Comparison of ENCODE assay signal across 1 cellular context in the genomic region with DNA sequence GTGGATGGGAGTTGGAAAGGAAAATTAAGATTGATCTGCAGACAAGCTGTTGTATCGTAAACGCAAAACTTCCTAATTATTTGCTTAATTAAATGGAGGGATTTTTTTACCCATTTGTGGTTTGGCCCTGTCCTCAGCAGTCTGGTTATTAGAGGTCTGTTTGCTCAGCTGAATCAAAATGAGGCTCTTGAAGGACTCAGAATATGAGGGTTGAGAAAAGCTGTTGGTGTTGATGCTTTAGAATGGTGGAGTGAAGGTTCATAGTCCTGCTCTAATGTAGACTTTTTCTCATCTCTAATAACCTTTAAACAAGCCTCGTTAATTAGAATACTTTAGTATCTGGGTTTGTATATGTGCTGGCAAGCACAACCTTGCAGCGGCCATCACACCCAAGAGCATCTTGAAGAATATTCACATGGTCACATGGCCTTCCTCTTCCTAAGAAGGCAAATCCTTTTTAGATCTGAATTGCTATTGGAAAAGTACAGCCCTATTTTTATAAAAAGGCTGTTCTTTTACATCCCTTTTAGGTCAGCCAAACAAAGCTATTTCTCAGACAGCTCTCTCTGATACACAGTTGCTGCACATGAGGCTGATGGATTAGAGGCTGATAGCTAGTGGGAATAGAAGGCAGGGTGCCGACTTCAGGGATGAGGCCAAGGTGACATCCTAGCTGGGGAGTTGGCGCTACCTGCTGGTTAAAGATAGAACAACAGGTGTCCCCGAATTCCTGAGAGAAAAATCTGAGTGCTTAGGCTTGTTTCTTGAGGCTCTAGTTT.
TF ChIP-seq lines count a peak whose summit lies in the region.

No MANE protein-coding gene starts in this region.

TF ChIP-seq in K562, 482 proteins besides CTCF, POLR2A, EP300 and RAD21 (continued from another document):
- TF ChIP-seq, protein P1, sequence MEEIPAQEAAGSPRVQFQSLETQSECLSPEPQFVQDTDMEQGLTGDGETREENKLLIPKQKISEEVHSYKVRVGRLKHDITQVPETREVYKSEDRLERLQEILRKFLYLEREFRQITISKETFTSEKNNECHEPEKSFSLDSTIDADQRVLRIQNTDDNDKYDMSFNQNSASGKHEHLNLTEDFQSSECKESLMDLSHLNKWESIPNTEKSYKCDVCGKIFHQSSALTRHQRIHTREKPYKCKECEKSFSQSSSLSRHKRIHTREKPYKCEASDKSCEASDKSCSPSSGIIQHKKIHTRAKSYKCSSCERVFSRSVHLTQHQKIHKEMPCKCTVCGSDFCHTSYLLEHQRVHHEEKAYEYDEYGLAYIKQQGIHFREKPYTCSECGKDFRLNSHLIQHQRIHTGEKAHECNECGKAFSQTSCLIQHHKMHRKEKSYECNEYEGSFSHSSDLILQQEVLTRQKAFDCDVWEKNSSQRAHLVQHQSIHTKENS (CRISPR knock-in tag; IDR thresholded peaks at IDR 0.05): no peak
- TF ChIP-seq NONO (IDR thresholded peaks at IDR 0.05; ENCODE audit: low read depth in 2 of 2, low read length in 1 of 2) (no peak), POLR2H (tag; IDR thresholded peaks at IDR 0.05; ENCODE audit: low read depth) (no peak), ZNF507 (tag; conservative IDR thresholded peaks at IDR 0.05) (no peak), NR2F6 (CRISPR knock-in tag; IDR thresholded peaks at IDR 0.05) (no peak), ZKSCAN3 (CRISPR knock-in tag; IDR thresholded peaks at IDR 0.05) (no peak), ZNF75A (CRISPR knock-in tag; IDR thresholded peaks at IDR 0.05) (no peak), RUNX1 (IDR thresholded peaks at IDR 0.05; ENCODE audit: low read depth) (0 out of 2 replicates have a peak, but pooled peaks have one; percentile 33), NR1H2 (CRISPR knock-in tag; IDR thresholded peaks at IDR 0.05) (no peak), EWSR1 (IDR thresholded peaks at IDR 0.05; ENCODE audit: borderline replicate concordance, low read depth, partially characterized antibody) (no peak)
- TF ChIP-seq, protein P2, sequence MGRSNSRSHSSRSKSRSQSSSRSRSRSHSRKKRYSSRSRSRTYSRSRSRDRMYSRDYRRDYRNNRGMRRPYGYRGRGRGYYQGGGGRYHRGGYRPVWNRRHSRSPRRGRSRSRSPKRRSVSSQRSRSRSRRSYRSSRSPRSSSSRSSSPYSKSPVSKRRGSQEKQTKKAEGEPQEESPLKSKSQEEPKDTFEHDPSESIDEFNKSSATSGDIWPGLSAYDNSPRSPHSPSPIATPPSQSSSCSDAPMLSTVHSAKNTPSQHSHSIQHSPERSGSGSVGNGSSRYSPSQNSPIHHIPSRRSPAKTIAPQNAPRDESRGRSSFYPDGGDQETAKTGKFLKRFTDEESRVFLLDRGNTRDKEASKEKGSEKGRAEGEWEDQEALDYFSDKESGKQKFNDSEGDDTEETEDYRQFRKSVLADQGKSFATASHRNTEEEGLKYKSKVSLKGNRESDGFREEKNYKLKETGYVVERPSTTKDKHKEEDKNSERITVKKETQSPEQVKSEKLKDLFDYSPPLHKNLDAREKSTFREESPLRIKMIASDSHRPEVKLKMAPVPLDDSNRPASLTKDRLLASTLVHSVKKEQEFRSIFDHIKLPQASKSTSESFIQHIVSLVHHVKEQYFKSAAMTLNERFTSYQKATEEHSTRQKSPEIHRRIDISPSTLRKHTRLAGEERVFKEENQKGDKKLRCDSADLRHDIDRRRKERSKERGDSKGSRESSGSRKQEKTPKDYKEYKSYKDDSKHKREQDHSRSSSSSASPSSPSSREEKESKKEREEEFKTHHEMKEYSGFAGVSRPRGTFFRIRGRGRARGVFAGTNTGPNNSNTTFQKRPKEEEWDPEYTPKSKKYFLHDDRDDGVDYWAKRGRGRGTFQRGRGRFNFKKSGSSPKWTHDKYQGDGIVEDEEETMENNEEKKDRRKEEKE (IDR thresholded peaks at IDR 0.05; ENCODE audit: borderline replicate concordance in 1 of 2, control insufficient read depth in 1 of 2, low read depth in 2 of 2, low read length in 1 of 2): no peak
- TF ChIP-seq, protein P3, sequence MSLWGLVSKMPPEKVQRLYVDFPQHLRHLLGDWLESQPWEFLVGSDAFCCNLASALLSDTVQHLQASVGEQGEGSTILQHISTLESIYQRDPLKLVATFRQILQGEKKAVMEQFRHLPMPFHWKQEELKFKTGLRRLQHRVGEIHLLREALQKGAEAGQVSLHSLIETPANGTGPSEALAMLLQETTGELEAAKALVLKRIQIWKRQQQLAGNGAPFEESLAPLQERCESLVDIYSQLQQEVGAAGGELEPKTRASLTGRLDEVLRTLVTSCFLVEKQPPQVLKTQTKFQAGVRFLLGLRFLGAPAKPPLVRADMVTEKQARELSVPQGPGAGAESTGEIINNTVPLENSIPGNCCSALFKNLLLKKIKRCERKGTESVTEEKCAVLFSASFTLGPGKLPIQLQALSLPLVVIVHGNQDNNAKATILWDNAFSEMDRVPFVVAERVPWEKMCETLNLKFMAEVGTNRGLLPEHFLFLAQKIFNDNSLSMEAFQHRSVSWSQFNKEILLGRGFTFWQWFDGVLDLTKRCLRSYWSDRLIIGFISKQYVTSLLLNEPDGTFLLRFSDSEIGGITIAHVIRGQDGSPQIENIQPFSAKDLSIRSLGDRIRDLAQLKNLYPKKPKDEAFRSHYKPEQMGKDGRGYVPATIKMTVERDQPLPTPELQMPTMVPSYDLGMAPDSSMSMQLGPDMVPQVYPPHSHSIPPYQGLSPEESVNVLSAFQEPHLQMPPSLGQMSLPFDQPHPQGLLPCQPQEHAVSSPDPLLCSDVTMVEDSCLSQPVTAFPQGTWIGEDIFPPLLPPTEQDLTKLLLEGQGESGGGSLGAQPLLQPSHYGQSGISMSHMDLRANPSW (CRISPR knock-in tag; IDR thresholded peaks at IDR 0.05): no peak
- TF ChIP-seq, protein P4, sequence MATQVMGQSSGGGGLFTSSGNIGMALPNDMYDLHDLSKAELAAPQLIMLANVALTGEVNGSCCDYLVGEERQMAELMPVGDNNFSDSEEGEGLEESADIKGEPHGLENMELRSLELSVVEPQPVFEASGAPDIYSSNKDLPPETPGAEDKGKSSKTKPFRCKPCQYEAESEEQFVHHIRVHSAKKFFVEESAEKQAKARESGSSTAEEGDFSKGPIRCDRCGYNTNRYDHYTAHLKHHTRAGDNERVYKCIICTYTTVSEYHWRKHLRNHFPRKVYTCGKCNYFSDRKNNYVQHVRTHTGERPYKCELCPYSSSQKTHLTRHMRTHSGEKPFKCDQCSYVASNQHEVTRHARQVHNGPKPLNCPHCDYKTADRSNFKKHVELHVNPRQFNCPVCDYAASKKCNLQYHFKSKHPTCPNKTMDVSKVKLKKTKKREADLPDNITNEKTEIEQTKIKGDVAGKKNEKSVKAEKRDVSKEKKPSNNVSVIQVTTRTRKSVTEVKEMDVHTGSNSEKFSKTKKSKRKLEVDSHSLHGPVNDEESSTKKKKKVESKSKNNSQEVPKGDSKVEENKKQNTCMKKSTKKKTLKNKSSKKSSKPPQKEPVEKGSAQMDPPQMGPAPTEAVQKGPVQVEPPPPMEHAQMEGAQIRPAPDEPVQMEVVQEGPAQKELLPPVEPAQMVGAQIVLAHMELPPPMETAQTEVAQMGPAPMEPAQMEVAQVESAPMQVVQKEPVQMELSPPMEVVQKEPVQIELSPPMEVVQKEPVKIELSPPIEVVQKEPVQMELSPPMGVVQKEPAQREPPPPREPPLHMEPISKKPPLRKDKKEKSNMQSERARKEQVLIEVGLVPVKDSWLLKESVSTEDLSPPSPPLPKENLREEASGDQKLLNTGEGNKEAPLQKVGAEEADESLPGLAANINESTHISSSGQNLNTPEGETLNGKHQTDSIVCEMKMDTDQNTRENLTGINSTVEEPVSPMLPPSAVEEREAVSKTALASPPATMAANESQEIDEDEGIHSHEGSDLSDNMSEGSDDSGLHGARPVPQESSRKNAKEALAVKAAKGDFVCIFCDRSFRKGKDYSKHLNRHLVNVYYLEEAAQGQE (CRISPR knock-in tag; IDR thresholded peaks at IDR 0.05; ENCODE audit: low read depth): no peak
TF ChIP-seq in K562: peak in this region for 42.
